Comparison of ENCODE assay signal across 21 cellular contexts in genomic region chr6:138667408-138667807, GRCh38.
"Had no signal": no experiment of that assay in that cellular context is flagged by ENCODE, and none has a peak within 500 bp of the region (broad histone marks: within the 10 kb centered on the region; RNA-seq: fewer than 3 reads in every experiment).

No MANE protein-coding gene starts in this region.

- H3K4me1 ChIP-seq: ascending aorta had no signal

- H3K36me3 ChIP-seq: ascending aorta, SJSA1 had no signal

- H3K27ac ChIP-seq: ascending aorta, body of pancreas, SJSA1 had no signal

- H3K4me3 Mint-ChIP-seq: activated CD4-positive, alpha-beta T cell treated with anti-CD3 and anti-CD28 coated beads, Interleukin-2, amount 10 ng/mL, durations not matched to agents 24 days and 14 days; activated naive CD8-positive, alpha-beta T cell treated with anti-CD3 and anti-CD28 coated beads, Interleukin-2, amount 50 U/mL, for 24 hours; activated T-cell treated with anti-CD3 and anti-CD28 coated beads, Interleukin-2, amount 50 U/mL, for 4 hours; central memory CD8-positive, alpha-beta T cell; T-helper 1 cell treated with Interleukin-12 subunit alpha and Interleukin-12 subunit beta and Interleukin-4 antibody, amounts not matched to agents 30 μg/mL and 1 μg/mL, for 36 hours had no signal

- H3K9me3 Mint-ChIP-seq: activated CD4-positive, alpha-beta T cell treated with anti-CD3 and anti-CD28 coated beads, Interleukin-2, amount 10 ng/mL, durations not matched to agents 24 days and 14 days; activated naive CD4-positive, alpha-beta T cell treated with anti-CD3 and anti-CD28 coated beads, Interleukin-2, amount 50 U/mL, for 72 hours; activated naive CD8-positive, alpha-beta T cell treated with anti-CD3 and anti-CD28 coated beads, Interleukin-2, amount 50 U/mL, for 24 hours; activated T-cell treated with anti-CD3 and anti-CD28 coated beads, Interleukin-2, amount 50 U/mL, for 4 hours; central memory CD8-positive, alpha-beta T cell; T-helper 1 cell treated with Interleukin-12 subunit alpha and Interleukin-12 subunit beta and Interleukin-4 antibody, amounts not matched to agents 30 μg/mL and 1 μg/mL, for 36 hours had no signal

- H3K9me3 ChIP-seq: ascending aorta, body of pancreas, SJSA1 had no signal

- H3K4me1 Mint-ChIP-seq: activated CD4-positive, alpha-beta T cell treated with anti-CD3 and anti-CD28 coated beads, Interleukin-2, amount 10 ng/mL, durations not matched to agents 24 days and 14 days; activated naive CD8-positive, alpha-beta T cell treated with anti-CD3 and anti-CD28 coated beads, Interleukin-2, amount 50 U/mL, for 24 hours; central memory CD8-positive, alpha-beta T cell had no signal

- DNase-seq: activated CD4-positive, alpha-beta T cell treated with anti-CD3 and anti-CD28 coated beads, Interleukin-2, amount 10 ng/mL, durations not matched to agents 24 days and 14 days; activated CD4-positive, alpha-beta T cell treated with anti-CD3 and anti-CD28 coated beads, Interleukin-2, amount 50 U/mL, for 48 hours; activated CD4-positive, CD25-positive, alpha-beta regulatory T cell treated with anti-CD3 and anti-CD28 coated beads, Interleukin-2, amount 50 U/mL, for 72 hours; activated effector memory CD4-positive, alpha-beta T cell treated with anti-CD3 and anti-CD28 coated beads, Interleukin-2, amount 50 U/mL, for 16 hours; activated naive CD4-positive, alpha-beta T cell treated with Interleukin-2 at 50 U/mL for 16 hours; activated naive CD8-positive, alpha-beta T cell treated with anti-CD3 and anti-CD28 coated beads, Interleukin-2, amount 50 U/mL, for 24 hours; activated T-cell treated with anti-CD3 and anti-CD28 coated beads, Interleukin-2, amount 50 U/mL, for 4 hours; amniotic stem cell; body of pancreas; Kasumi-1; NCI-H1048; NCI-H1930; NCI-H345; NCI-H524; PC-3; SHP77 had no signal

- H3K36me3 Mint-ChIP-seq: activated naive CD4-positive, alpha-beta T cell treated with anti-CD3 and anti-CD28 coated beads, Interleukin-2, amount 50 U/mL, for 72 hours had no signal

- H3K27ac Mint-ChIP-seq: activated CD4-positive, alpha-beta T cell treated with anti-CD3 and anti-CD28 coated beads, Interleukin-2, amount 10 ng/mL, durations not matched to agents 24 days and 14 days; activated naive CD4-positive, alpha-beta T cell treated with anti-CD3 and anti-CD28 coated beads, Interleukin-2, amount 50 U/mL, for 72 hours; activated naive CD8-positive, alpha-beta T cell treated with anti-CD3 and anti-CD28 coated beads, Interleukin-2, amount 50 U/mL, for 24 hours; T-helper 1 cell treated with Interleukin-12 subunit alpha and Interleukin-12 subunit beta and Interleukin-4 antibody, amounts not matched to agents 30 μg/mL and 1 μg/mL, for 36 hours had no signal

- H3K27me3 ChIP-seq: ascending aorta, body of pancreas, SJSA1 had no signal

- H3K4me3 ChIP-seq: ascending aorta, body of pancreas, SJSA1 had no signal
